In genomic region chr16:88453621-88454314, GRCh38 we compare ENCODE assay signal across 8 cellular contexts. TPM values are rescaled to one million over a fixed set of nuclear protein-coding genes. Genes with fewer than 3 reads are reported as not detected.
DNase-seq lines count a peak whose midpoint lies in the region; ATAC-seq, FAIRE-seq and TF ChIP-seq lines count a peak whose summit lies in the region.

No MANE protein-coding gene starts in this region.

- TF ChIP-seq POLR2A in GM12878 (IDR thresholded peaks at IDR 0.05; ENCODE audit: low read depth, low read length) (no peak), H54 (IDR thresholded peaks at IDR 0.05; ENCODE audit: low read depth, low read length) (no peak)

- H3K9me3 ChIP-seq in DOHH2 (ENCODE audit: control insufficient read depth, insufficient read depth, low read length), result no peaks in the 10 kb centered on the region
- no peaks in the 10 kb centered on the region for H3K9me3 ChIP-seq in MM.1S (replicated peaks; ENCODE audit: insufficient read depth, low read length)
- H3K9me3 ChIP-seq in GM12878 (replicated peaks; ENCODE audit: control insufficient read depth, insufficient read depth, low read length), result no peaks in the 10 kb centered on the region
- no peaks in the 10 kb centered on the region for H3K9me3 ChIP-seq in tibial artery

- RAD21 ChIA-PET in GM12878 (lab: Charles Lee; ENCODE audit: unreplicated experiment), result no interaction called here

- no peak for TF ChIP-seq CTCF in DOHH2 (IDR thresholded peaks at IDR 0.05; ENCODE audit: low read depth, low read length, poor library complexity, severe bottlenecking)
- no peak for TF ChIP-seq CTCF in MM.1S (IDR thresholded peaks at IDR 0.05; ENCODE audit: low read length)
- no peak for TF ChIP-seq CTCF in GM12878 (IDR thresholded peaks at IDR 0.05 in 2 of 3, conservative IDR thresholded peaks at IDR 0.05 in 1 of 3; ENCODE audit: control insufficient read depth in 2 of 3, extremely low read depth in 1 of 3, insufficient read depth in 1 of 3, low read depth in 3 of 3, low read length in 3 of 3)
- no peak for TF ChIP-seq CTCF in tibial artery (IDR thresholded peaks at IDR 0.05)

- H3K9ac ChIP-seq in MM.1S (ENCODE audit: low read length) (peak overlapping the region; percentile 64), GM12878 (ENCODE audit: control insufficient read depth, insufficient read depth, low read length) (peak overlapping the region; percentile 92; the same call in 1 of the 2 replicates)

- no peaks in the 10 kb centered on the region for H3K36me3 ChIP-seq in DOHH2 (ENCODE audit: control insufficient read depth, low read length)
- H3K36me3 ChIP-seq in MM.1S (replicated peaks; ENCODE audit: insufficient read depth, low read length), result no peaks in the 10 kb centered on the region
- no peaks in the 10 kb centered on the region for H3K36me3 ChIP-seq in GM12878 (ENCODE audit: control insufficient read depth in 2 of 2, insufficient read depth in 2 of 2, low read length in 1 of 2)
- no peaks in the 10 kb centered on the region for H3K36me3 ChIP-seq in tibial artery

- no peak for TF ChIP-seq RAD21 in GM12878 (IDR thresholded peaks at IDR 0.05; ENCODE audit: insufficient read depth, low read depth, low read length)

- H2AFZ ChIP-seq in MM.1S (ENCODE audit: low read length) (no peak overlapping the region; the same call in 1 of the 2 replicates), GM12878 (ENCODE audit: control insufficient read depth, low read depth, low read length) (no peak overlapping the region)

- H4K20me1 ChIP-seq in DOHH2 (ENCODE audit: control insufficient read depth, insufficient read depth, low read depth, low read length) (peaks cover 3% of the 10 kb centered on the region; the same call in 1 of the 2 replicates), MM.1S (ENCODE audit: insufficient read depth, low read length) (no peaks in the 10 kb centered on the region), GM12878 (ENCODE audit: control insufficient read depth, insufficient read depth) (no peaks in the 10 kb centered on the region)

- no peak for TF ChIP-seq EP300 in GM12878 (IDR thresholded peaks at IDR 0.05; ENCODE audit: borderline replicate concordance in 1 of 2, control insufficient read depth in 1 of 2, low read depth in 2 of 2, low read length in 2 of 2)

- H3K27me3 ChIP-seq in DOHH2 (ENCODE audit: control insufficient read depth, low read length), result peaks cover 40% of the 10 kb centered on the region
- peaks cover 5% of the 10 kb centered on the region; the same call in 1 of the 2 replicates for H3K27me3 ChIP-seq in MM.1S (replicated peaks; ENCODE audit: insufficient read depth, low read length)
- peaks cover 0 to 2% of the 10 kb centered on the region in 2 experiments; a peak in 1 of 4 replicates for H3K27me3 ChIP-seq in GM12878 (replicated peaks in 1 of 2; ENCODE audit: control insufficient read depth in 2 of 2, insufficient read depth in 2 of 2, low read length in 1 of 2)
- peaks cover 0 to 26% of the 10 kb centered on the region in 2 donors for H3K27me3 ChIP-seq in tibial artery

- H3K79me2 ChIP-seq in DOHH2 (ENCODE audit: control insufficient read depth, low read length) (no peaks in the 10 kb centered on the region), MM.1S (ENCODE audit: low read length) (peaks cover 40% of the 10 kb centered on the region), GM12878 (ENCODE audit: control insufficient read depth, insufficient read depth, low read length) (peaks cover 22% of the 10 kb centered on the region)

- H3K9me2 ChIP-seq in DOHH2 (replicated peaks; ENCODE audit: control insufficient read depth, low read length) (no peaks in the 10 kb centered on the region), MM.1S (replicated peaks; ENCODE audit: insufficient read depth, low read length) (no peaks in the 10 kb centered on the region)

- in situ Hi-C loops in GM12878 (cut with MboI), result loop anchor here (5.0 to 10.0 kb wide), 2 partner anchors 114 to 331 kb away; partner anchors contain the start of gene PIEZO1
- in situ Hi-C loops in G401 (cut with HindIII; ENCODE audit: low sequenced_read_pairs), result no loop called here

- H3K4me1 ChIP-seq in DOHH2 (ENCODE audit: control insufficient read depth, low read length), result peaks cover 35% of the 10 kb centered on the region
- H3K4me1 ChIP-seq in MM.1S (ENCODE audit: low read length), result peaks cover 6% of the 10 kb centered on the region; the same call in 1 of the 2 replicates
- H3K4me1 ChIP-seq in GM12878 (ENCODE audit: control insufficient read depth, insufficient read depth, low read length), result peaks cover 26% of the 10 kb centered on the region
- peaks cover 0 to 38% (median 30%) of the 10 kb centered on the region in 4 donors for H3K4me1 ChIP-seq in tibial artery

- no peak overlapping the region for H3K4me3 ChIP-seq in DOHH2 (ENCODE audit: low read length)
- peak overlapping the region; percentile 70 for H3K4me3 ChIP-seq in MM.1S (ENCODE audit: low read length)
- peak overlapping the region; percentile 86 for H3K4me3 ChIP-seq in GM12878
- H3K4me3 ChIP-seq in tibial artery, result peak overlapping the region; percentile 48 to 64

- CTCF ChIA-PET in GM12878 (lab: Yijun Ruan, JAX), result no interaction called here

- H3K4me2 ChIP-seq in DOHH2 (ENCODE audit: low read length) (peak overlapping the region; percentile 47), MM.1S (ENCODE audit: low read depth, low read length) (peak overlapping the region; percentile 76), GM12878 (ENCODE audit: control insufficient read depth, insufficient read depth) (peak overlapping the region; percentile 95)

- BruUV-seq in GM12878 (replicated peaks; lab: Mats Ljungman, UMichigan), result no TSS peak

- H3K27ac ChIP-seq in DOHH2 (ENCODE audit: low read depth, low read length) (no peak overlapping the region), MM.1S (ENCODE audit: low read length) (peak overlapping the region; percentile 81; the same call in 1 of the 2 replicates), GM12878 (ENCODE audit: control insufficient read depth, insufficient read depth) (peak overlapping the region; percentile 75; the same call in 1 of the 2 replicates), tibial artery (no peak overlapping the region)

- intact Hi-C loops in GM12878 (cut with micrococcal nuclease; ENCODE audit: unreplicated experiment) (loop anchor here (10.0 kb wide), 1 partner anchor 1069 kb away; the partner anchor contains the start of gene FBXO31), tibial artery (cut with DNase I; ENCODE audit: low total_unique reads) (no loop called here)

- no peak for DNase-seq in MM.1S
- no peak for DNase-seq in GM12878 (ENCODE audit: low read depth, low spot score)
- peak; percentile 20 to 22 for DNase-seq in lung microvascular endothelial cell (ENCODE audit: low read depth in 2 of 2)
- no peak for DNase-seq in tibial artery
- DNase-seq in kidney tubule cell (ENCODE audit: low spot score), result no peak
- DNase-seq in G401 (ENCODE audit: low spot score), result no peak
- no peak for DNase-seq in H54 (ENCODE audit: insufficient read length, low spot score)

- POLR2A ChIA-PET in GM12878 (lab: Charles Lee), result no interaction called here

- FAIRE-seq in GM12878 (lab: Jason Lieb, UNC), result peak; percentile 79
- FAIRE-seq in H54 (lab: Jason Lieb, UNC), result no peak

- H3F3A ChIP-seq in DOHH2 (ENCODE audit: control insufficient read depth, insufficient read depth), result no peaks in the 10 kb centered on the region
- peaks cover 7% of the 10 kb centered on the region for H3F3A ChIP-seq in MM.1S (ENCODE audit: insufficient read depth, low read length)

- SMC1A ChIA-PET in GM12878 (lab: Charles Lee; ENCODE audit: uncharacterized antibody, unreplicated experiment), result no interaction called here

- no peak for ATAC-seq in GM12878

- WGBS in GM12878 (ENCODE audit: insufficient coverage, insufficient replicate concordance, low lambda C conversion rate, missing lambda C conversion rate), result 2% methylated on average over 24 of the region's 77 CpGs

TF ChIP-seq in GM12878, 131 proteins besides CTCF, POLR2A, EP300 and RAD21 (continues in another document):
- TF ChIP-seq PML (IDR thresholded peaks at IDR 0.05; ENCODE audit: low read length) (no peak), LARP7 (IDR thresholded peaks at IDR 0.05) (0 out of 2 replicates have a peak, but pooled peaks have one; percentile 31), TAF1 (IDR thresholded peaks at IDR 0.05; ENCODE audit: borderline replicate concordance, low read depth, low read length) (no peak), ASH2L (IDR thresholded peaks at IDR 0.05; ENCODE audit: borderline replicate concordance, low read depth) (no peak), BACH1 (IDR thresholded peaks at IDR 0.05; ENCODE audit: borderline replicate concordance) (0 out of 2 replicates have a peak, but pooled peaks have one; percentile 18), EGR1 (IDR thresholded peaks at IDR 0.05; ENCODE audit: borderline replicate concordance in 1 of 2, low read depth in 2 of 2, low read length in 2 of 2) (no peak), NR2C2 (IDR thresholded peaks at IDR 0.05; ENCODE audit: borderline replicate concordance, control insufficient read depth, insufficient read length, low read depth) (no peak), BRCA1 (IDR thresholded peaks at IDR 0.05; ENCODE audit: low read depth, low read length) (no peak), EED (IDR thresholded peaks at IDR 0.05; ENCODE audit: low read depth) (no peak), BHLHE40 (IDR thresholded peaks at IDR 0.05; ENCODE audit: borderline replicate concordance in 1 of 2, low read depth in 2 of 2, low read length in 1 of 2) (no peak), TCF12 (IDR thresholded peaks at IDR 0.05; ENCODE audit: low read depth, low read length) (no peak), RUNX3 (IDR thresholded peaks at IDR 0.05; ENCODE audit: low read length) (no peak), YY1 (IDR thresholded peaks at IDR 0.05; ENCODE audit: low read depth, low read length) (no peak)

RNA-seq across cellular contexts. Expression of gene ZFPM1, which starts 0.7 kb away (rescaled TPM):
- 5.8 and 7.0 TPM in 2 replicates for total RNA-seq in GM12878 (2013; cell fraction: nucleolus; rRNA removed)
- total RNA-seq in GM12878 (2014; rRNA removed), result 0.82 and 1.1 TPM in 2 replicates
- total RNA-seq in GM12878 (2014; rRNA removed; fragmentation: Illumina TruSeq; extraction: Trizol), result 0.23 and 0.36 TPM in 2 replicates
- 4.0 and 5.1 TPM in 2 replicates for total RNA-seq in GM12878 (2021)
- 0.13 TPM for polyA plus RNA-seq in GM12878 (2011; ENCODE audit: low read depth)
- 0.13 and 0.46 TPM in 2 replicates for polyA plus RNA-seq in GM12878 (2011; rRNA removed)
- 0.34 and 0.69 TPM in 2 replicates for polyA plus RNA-seq in GM12878 (2011; cell fraction: cytosol; rRNA removed)
- polyA plus RNA-seq in GM12878 (2011; cell fraction: nucleus; rRNA removed), result 2.9 and 5.4 TPM in 2 replicates
- polyA plus RNA-seq in GM12878 (2012), result 1.7 and 1.8 TPM in 2 replicates
- polyA plus RNA-seq in GM12878 (2014; fragmentation: Illumina TruSeq; extraction: Trizol), result 0.24 TPM in 1 of 2 replicates, not detected in the other
- under 1 TPM; 0.02 to 0.03 TPM for polyA plus RNA-seq in GM12878 (2014; fragmentation: Nextera tagmentation; extraction: Ambion mirVana)
- polyA plus RNA-seq in GM12878 (2014; rRNA removed), result 1.2 and 1.5 TPM in 2 replicates
- polyA plus RNA-seq in GM12878 (2016; fragmentation: Nextera tagmentation; extraction: Ambion mirVana), result under 1 TPM; 0.03 to 0.09 TPM
- polyA minus RNA-seq in GM12878 (2011; rRNA and poly(A)+ RNA removed), result 0.51 and 1.3 TPM in 2 replicates
- 1.2 and 2.1 TPM in 2 replicates for polyA minus RNA-seq in GM12878 (2011; cell fraction: cytosol; rRNA and poly(A)+ RNA removed)
- 1.2 and 5.1 TPM in 2 replicates for polyA minus RNA-seq in GM12878 (2011; cell fraction: nucleus; rRNA and poly(A)+ RNA removed)
- total RNA-seq in lung microvascular endothelial cell, result 0.60 and 0.65 TPM in 2 replicates
- total RNA-seq in G401 (2014; rRNA removed; shearing (Covaris generic)), result 0.55 and 1.2 TPM in 2 replicates

Comparison
In these comparisons a context has a peak if more than half of its experiments do, and no peak if none do; other contexts are left out.
1. H3K27ac ChIP-seq: peak in MM.1S (single experiment) and GM12878 (single experiment); none in DOHH2 (single experiment) and tibial artery (0 of 2).
2. DNase-seq: peak in lung microvascular endothelial cell (2 of 2); none in MM.1S (single experiment), GM12878 (single experiment), tibial artery (0 of 2), kidney tubule cell (single experiment), G401 (single experiment) and H54 (single experiment).
3. Peak in every context shown above with its lines, with median percentiles within 50 percentile points of each other: H3K4me2 ChIP-seq.